8 cellular contexts compared by ENCODE assay signal in genomic region chr6:31621320-31621939, GRCh38. TPM values are rescaled to one million over a fixed set of nuclear protein-coding genes. Genes with fewer than 3 reads are reported as not detected.
DNase-seq lines count a peak whose midpoint lies in the region; ATAC-seq and TF ChIP-seq lines count a peak whose summit lies in the region.

No MANE protein-coding gene starts in this region.

- peak overlapping the region; percentile 99 for H3K27ac ChIP-seq in RWPE1
- H3K27ac ChIP-seq in esophagus (ENCODE audit: low read depth in 2 of 2, low read length in 1 of 2) = peak overlapping the region; percentile 93 to 99
- peak overlapping the region; percentile 94 for H3K27ac ChIP-seq in parathyroid adenoma

- H3K27me3 ChIP-seq in esophagus (ENCODE audit: control insufficient read depth in 1 of 2, insufficient read depth in 2 of 2, low read length in 2 of 2) (no peaks in the 10 kb centered on the region), parathyroid adenoma (ENCODE audit: control insufficient read depth, insufficient read depth, low read length) (no peaks in the 10 kb centered on the region)

- H3K9me3 ChIP-seq in ES-I3 (ENCODE audit: control insufficient read depth, insufficient read depth, low read length) (no peaks in the 10 kb centered on the region), esophagus (ENCODE audit: control insufficient read depth in 2 of 2, insufficient read depth in 1 of 2, low read depth in 1 of 2, low read length in 1 of 2) (no peaks in the 10 kb centered on the region), parathyroid adenoma (ENCODE audit: control insufficient read depth, low read length) (no peaks in the 10 kb centered on the region)

- TF ChIP-seq CTCF in RWPE1 (conservative IDR thresholded peaks at IDR 0.05; ENCODE audit: low read depth) = no peak
- no peak for TF ChIP-seq CTCF in parathyroid adenoma (IDR thresholded peaks at IDR 0.05)
- no peak for TF ChIP-seq CTCF in GM10248 (IDR thresholded peaks at IDR 0.05; ENCODE audit: control extremely low read depth, extremely low read depth, low read depth, missing control alignments)

- ATAC-seq in GM19452 (IDR thresholded peaks at IDR 0.05; ENCODE audit: unreplicated experiment) = no peak

- H3K4me3 ChIP-seq in esophagus (ENCODE audit: low read depth in 1 of 2, low read length in 2 of 2) = peak overlapping the region; percentile 71 to 87
- peak overlapping the region; percentile 88 for H3K4me3 ChIP-seq in parathyroid adenoma (ENCODE audit: low read depth, low read length)

- peaks cover 15% of the 10 kb centered on the region for H3K79me2 ChIP-seq in parathyroid adenoma

- H3K4me2 ChIP-seq in parathyroid adenoma (ENCODE audit: low read length) = peak overlapping the region; percentile 88

- CTCF ChIA-PET in RWPE1 (lab: Yijun Ruan, JAX) (no interaction called here), GM10248 (lab: Yijun Ruan, JAX) (interaction anchor here (1.1 to 2.4 kb wide), 5 partner anchors 13 to 75 kb away, joined by 3 to 8 read pairs (median 6); partner anchors contain the start of gene ATP6V1G2)

- H3K9ac ChIP-seq in ES-I3 (ENCODE audit: low read depth, low read length) (peak overlapping the region; percentile 97), parathyroid adenoma (peak overlapping the region; percentile 79)

- 7 to 8% methylated on average over 15 of the region's 15 CpGs for WGBS in esophagus, 2 donors

- no peak for DNase-seq in RWPE1 (ENCODE audit: low spot score)
- DNase-seq in CD1c-positive myeloid dendritic cell (ENCODE audit: extremely low spot score) = no peak
- no peak for DNase-seq in GM10248 (ENCODE audit: extremely low spot score)
- no peak for DNase-seq in HCEC 1CT

- peaks cover 10% of the 10 kb centered on the region for H3K4me1 ChIP-seq in ES-I3 (ENCODE audit: insufficient read depth, low read length)
- no peaks in the 10 kb centered on the region for H3K4me1 ChIP-seq in esophagus (ENCODE audit: control insufficient read depth in 2 of 2, insufficient read depth in 2 of 2, low read length in 1 of 2)
- peaks cover 12% of the 10 kb centered on the region for H3K4me1 ChIP-seq in parathyroid adenoma

- peak overlapping the region; percentile 79 for H2AFZ ChIP-seq in parathyroid adenoma

- POLR2A ChIA-PET in RWPE1 (lab: Yijun Ruan, JAX; ENCODE audit: low non-redundant PET) = no interaction called here
- POLR2A ChIA-PET in GM10248 (lab: Yijun Ruan, JAX) = interaction anchor here (0.7 to 2.1 kb wide), 3 partner anchors 13 to 46 kb away, joined by 4 to 6 read pairs (median 5); partner anchors contain the start of gene TNF

- H3K36me3 ChIP-seq in ES-I3 (ENCODE audit: insufficient read depth, low read length) = peaks cover 33% of the 10 kb centered on the region
- peaks cover 16 to 20% of the 10 kb centered on the region in 2 donors for H3K36me3 ChIP-seq in esophagus (ENCODE audit: control insufficient read depth in 2 of 2, insufficient read depth in 2 of 2, low read length in 1 of 2)
- H3K36me3 ChIP-seq in parathyroid adenoma (ENCODE audit: control insufficient read depth, insufficient read depth, low read length) = no peaks in the 10 kb centered on the region

RNA-seq across cellular contexts. Expression of gene PRRC2A, which starts 0.9 kb away (rescaled TPM):
- 100 to 1,000 TPM in 1 of 2 donors, 10 to 100 TPM in 1; 76.6 to 110 TPM for polyA plus RNA-seq in esophagus

RNA-seq across cellular contexts. Expression of gene AIF1, which starts 6.4 kb away (rescaled TPM):
- 10 to 100 TPM in 1 of 2 donors, 1 to 10 TPM in 1; 8.0 to 12.6 TPM for polyA plus RNA-seq in esophagus

RNA-seq across cellular contexts. Expression of gene NCR3, which starts 28.6 kb away (rescaled TPM):
- under 1 TPM in 1 of 2 donors, not detected in 1; 0.07 TPM for polyA plus RNA-seq in esophagus

RNA-seq across cellular contexts. Expression of gene BAG6, which starts 31.0 kb away (rescaled TPM):
- polyA plus RNA-seq in esophagus = 100 to 1,000 TPM; 158 to 259 TPM

RNA-seq across cellular contexts. Expression of gene APOM, which starts 34.3 kb away (rescaled TPM):
- 1 to 10 TPM; 4.3 to 6.0 TPM for polyA plus RNA-seq in esophagus
